Comparison of ENCODE assay signal across 25 cellular contexts in the genomic region with DNA sequence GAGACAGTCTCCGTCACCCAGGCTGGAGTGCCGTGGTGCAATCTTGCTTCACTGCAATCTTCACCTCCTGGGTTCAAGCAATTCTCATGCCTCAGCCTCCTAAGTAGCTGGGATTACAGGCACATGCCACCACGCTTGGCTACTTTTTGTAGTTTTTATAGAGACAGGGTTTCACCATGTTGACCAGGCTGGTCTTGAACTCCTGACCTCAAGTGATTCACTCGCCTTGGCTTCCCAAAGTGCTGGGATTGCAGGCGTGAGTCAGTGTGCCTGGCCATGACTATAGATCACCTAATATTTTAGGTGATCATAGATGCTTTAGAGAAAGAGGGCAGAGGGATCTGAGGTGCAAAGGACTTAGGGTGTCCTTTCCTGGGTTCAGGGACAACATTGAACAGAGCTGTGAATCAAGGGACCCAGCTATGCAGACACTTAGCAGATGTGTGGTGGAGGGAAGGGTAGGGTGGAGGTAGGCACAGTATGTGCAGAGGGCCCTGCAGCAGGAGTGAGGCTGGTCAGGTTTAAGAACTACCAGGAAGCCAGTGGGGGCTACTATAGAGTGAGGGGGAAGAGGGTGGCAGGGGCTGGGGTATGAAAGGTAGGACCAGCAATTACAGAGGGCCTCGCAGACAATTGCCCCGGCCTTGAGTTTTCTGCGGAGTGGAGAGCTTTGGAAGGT.
DNase-seq lines count a peak whose midpoint lies in the region; ATAC-seq and TF ChIP-seq lines count a peak whose summit lies in the region.
"Had no signal": no experiment of that assay in that cellular context is flagged by ENCODE, and none has a peak within 500 bp of the region (broad histone marks: within the 10 kb centered on the region; RNA-seq: fewer than 3 reads in every experiment).

No MANE protein-coding gene starts in this region.

- peak overlapping the region in 5 of 7 donors; percentile 47 to 82 (median 70) for H3K27ac Mint-ChIP-seq in CD14-positive monocyte
- H3K27ac Mint-ChIP-seq: progenitor cell of endocrine pancreas had no signal

- TF ChIP-seq CTCF in CD14-positive monocyte (IDR thresholded peaks at IDR 0.05) = no peak
- no peak for TF ChIP-seq CTCF in choroid plexus epithelial cell (conservative IDR thresholded peaks at IDR 0.05; ENCODE audit: low read depth, low read length)
- no peak for TF ChIP-seq CTCF in lower lobe of right lung (IDR thresholded peaks at IDR 0.05)

- H3K4me3 Mint-ChIP-seq in CD14-positive monocyte = no peak overlapping the region
- H3K4me3 Mint-ChIP-seq: naive thymus-derived CD8-positive, alpha-beta T cell had no signal

- peaks cover 0 to 2% (median 0%) of the 10 kb centered on the region in 3 donors for H3K27me3 Mint-ChIP-seq in CD14-positive monocyte (ENCODE audit: low read depth in 3 of 3)
- H3K27me3 Mint-ChIP-seq: naive thymus-derived CD8-positive, alpha-beta T cell had no signal

- ATAC-seq in lower lobe of right lung = no peak
- no peak for ATAC-seq in GM19328 (IDR thresholded peaks at IDR 0.05; ENCODE audit: unreplicated experiment)
- ATAC-seq in Right ventricle myocardium superior (ENCODE audit: poor library complexity) = no peak
- ATAC-seq: heart left ventricle; naive thymus-derived CD8-positive, alpha-beta T cell; upper lobe of right lung had no signal

- peaks cover 36% of the 10 kb centered on the region for H3K4me1 Mint-ChIP-seq in CD14-positive monocyte

- DNase-seq in CD14-positive monocyte (ENCODE audit: low spot score) (no peak), MG63 (peak; percentile 66), choroid plexus epithelial cell (ENCODE audit: low read depth) (peak; percentile 41), lower lobe of right lung (peak; percentile 21), Right ventricle myocardium superior (no peak), HUDEP-2 (lab: John Stamatoyannopoulos, UW; ENCODE audit: unreplicated experiment in 76 of 76) (no peak), amniotic stem cell (lab: John Stamatoyannopoulos, UW) (no peak)
- DNase-seq: activated CD4-positive, CD25-positive, alpha-beta regulatory T cell treated with anti-CD3 and anti-CD28 coated beads, Interleukin-2, amount 50 U/mL, for 72 hours; activated gamma-delta T cell treated with Interleukin-2 at 50 U/mL for 16 hours; cortex of kidney; DMS53; naive thymus-derived CD8-positive, alpha-beta T cell; NCI-H187; NCI-H446; SHP77 treated with DMSO at 0.1 percent for 48 hours; spleen; stimulated activated naive CD4-positive, alpha-beta T cell; upper lobe of right lung had no signal

- H3K36me3 Mint-ChIP-seq in CD14-positive monocyte = peaks cover 22 to 31% of the 10 kb centered on the region in 2 donors

- no peak overlapping the region for H3K4me3 ChIP-seq in MG63
- H3K4me3 ChIP-seq in choroid plexus epithelial cell (ENCODE audit: low read depth, low read length) = no peak overlapping the region
- H3K4me3 ChIP-seq in lower lobe of right lung = no peak overlapping the region
- H3K4me3 ChIP-seq: ascending aorta, HAP-1, heart left ventricle, spleen, upper lobe of right lung had no signal

- H3K36me3 ChIP-seq in MG63 = no peaks in the 10 kb centered on the region
- no peaks in the 10 kb centered on the region for H3K36me3 ChIP-seq in lower lobe of right lung
- H3K36me3 ChIP-seq: ascending aorta, HAP-1, heart left ventricle, upper lobe of right lung had no signal

- H3K9me3 Mint-ChIP-seq in CD14-positive monocyte = no peaks in the 10 kb centered on the region
- H3K9me3 Mint-ChIP-seq: naive thymus-derived CD8-positive, alpha-beta T cell had no signal

- intact Hi-C loops in CD14-positive monocyte (cut with micrococcal nuclease) (no loop called here), lower lobe of right lung (cut with DNase I) (no loop called here), Right ventricle myocardium superior (cut with DNase I) (no loop called here)

- H3K9me3 ChIP-seq in MG63 (no peaks in the 10 kb centered on the region), lower lobe of right lung (no peaks in the 10 kb centered on the region)
- H3K9me3 ChIP-seq: ascending aorta, HAP-1, heart left ventricle, spleen, upper lobe of right lung had no signal

- H3K27me3 ChIP-seq in MG63 = no peaks in the 10 kb centered on the region
- H3K27me3 ChIP-seq in lower lobe of right lung (ENCODE audit: low read depth) = no peaks in the 10 kb centered on the region
- H3K27me3 ChIP-seq: ascending aorta, heart left ventricle, spleen, upper lobe of right lung had no signal

- H3K4me1 ChIP-seq in lower lobe of right lung = peaks cover 30% of the 10 kb centered on the region
- H3K4me1 ChIP-seq: ascending aorta, HAP-1 had no signal

- H3K27ac ChIP-seq in lower lobe of right lung = no peak overlapping the region
- H3K27ac ChIP-seq: ascending aorta, C4-2B, epithelial cell of prostate, heart left ventricle, spleen, upper lobe of right lung had no signal

Comparison
In these comparisons a context has a peak if more than half of its experiments do, and no peak if none do; other contexts are left out.
1. DNase-seq: peak in MG63 (single experiment), choroid plexus epithelial cell (single experiment) and lower lobe of right lung (single experiment); none in CD14-positive monocyte (single experiment), Right ventricle myocardium superior (single experiment), HUDEP-2 (0 of 76) and amniotic stem cell (single experiment).